ENCODE assay signal across 1 cellular context in genomic region chr4:73976716-73977115, GRCh38.
TF ChIP-seq lines count a peak whose summit lies in the region.

No MANE protein-coding gene starts in this region.

TF ChIP-seq in H1, 55 proteins besides CTCF, POLR2A, EP300 and RAD21:
- TF ChIP-seq CBX8 (IDR thresholded peaks at IDR 0.05; ENCODE audit: borderline replicate concordance, low read depth, low read length), result no peak
- TF ChIP-seq BACH1 (IDR thresholded peaks at IDR 0.05; ENCODE audit: low read length), result no peak
- no peak for TF ChIP-seq SRF (IDR thresholded peaks at IDR 0.05; ENCODE audit: low read depth, low read length)
- no peak for TF ChIP-seq YY1 (IDR thresholded peaks at IDR 0.05; ENCODE audit: low read depth, low read length)
- TF ChIP-seq TCF12 (IDR thresholded peaks at IDR 0.05; ENCODE audit: low read depth, low read length), result no peak
- TF ChIP-seq HDAC2 (IDR thresholded peaks at IDR 0.05; ENCODE audit: borderline replicate concordance in 1 of 2, low read depth in 2 of 2, low read length in 2 of 2), result no peak
- TF ChIP-seq SUZ12 (IDR thresholded peaks at IDR 0.05; ENCODE audit: low read length), result no peak
- no peak for TF ChIP-seq CHD1 (IDR thresholded peaks at IDR 0.05; ENCODE audit: low read depth, low read length)
- TF ChIP-seq GABPA (IDR thresholded peaks at IDR 0.05; ENCODE audit: borderline replicate concordance, insufficient read depth, low read length), result no peak
- TF ChIP-seq BCL11A (IDR thresholded peaks at IDR 0.05; ENCODE audit: low read depth in 2 of 2, low read length in 2 of 2), result no peak
- no peak for TF ChIP-seq JUN (IDR thresholded peaks at IDR 0.05; ENCODE audit: low read depth, low read length)
- TF ChIP-seq JUND (IDR thresholded peaks at IDR 0.05; ENCODE audit: low read length), result no peak
- TF ChIP-seq EGR1 (IDR thresholded peaks at IDR 0.05; ENCODE audit: borderline replicate concordance, low read depth, low read length), result no peak
- TF ChIP-seq TAF1 (IDR thresholded peaks at IDR 0.05; ENCODE audit: low read depth, low read length), result no peak
- no peak for TF ChIP-seq CHD2 (IDR thresholded peaks at IDR 0.05; ENCODE audit: low read length)
- no peak for TF ChIP-seq PHF8 (conservative IDR thresholded peaks at IDR 0.05; ENCODE audit: low read depth, low read length)
